In genomic region chr15:55590788-55591187, GRCh38 we compare ENCODE assay signal across 20 cellular contexts. TPM values are rescaled to one million over a fixed set of nuclear protein-coding genes. Genes with fewer than 3 reads are reported as not detected.
A peak's percentile ranks its signal among the peaks of the same experiment; 100 is the strongest.
DNase-seq lines count a peak whose midpoint lies in the region; ATAC-seq, FAIRE-seq and TF ChIP-seq lines count a peak whose summit lies in the region.
"Had no signal": no experiment of that assay in that cellular context is flagged by ENCODE, and none has a peak within 500 bp of the region (broad histone marks: within the 10 kb centered on the region; RNA-seq: fewer than 3 reads in every experiment).

No MANE protein-coding gene starts in this region.

- no peak for TF ChIP-seq EP300 in A549 (IDR thresholded peaks at IDR 0.05)
- TF ChIP-seq EP300 in K562 (IDR thresholded peaks at IDR 0.05; ENCODE audit: low read length): no peak

- TF ChIP-seq POLR2A in A549 (IDR thresholded peaks at IDR 0.05; ENCODE audit: low read length) (no peak), K562 (conservative IDR thresholded peaks at IDR 0.05) (no peak)

- WGBS in A549 (ENCODE audit: missing lambda C conversion rate): 64% methylated on average over 3 of the region's 3 CpGs
- 3% methylated on average over 3 of the region's 3 CpGs for WGBS in K562 (ENCODE audit: insufficient coverage, low coverage, missing lambda C conversion rate)

- H3K36me3 Mint-ChIP-seq in neural crest cell (ENCODE audit: low read depth): no peaks in the 10 kb centered on the region
- H3K36me3 Mint-ChIP-seq in naive thymus-derived CD4-positive, alpha-beta T cell: peaks cover 0 to 5% (median 0%) of the 10 kb centered on the region in 5 donors

- in situ Hi-C loops in K562 (cut with MboI): no loop called here

- intact Hi-C loops in K562 (cut with micrococcal nuclease): no loop called here
- intact Hi-C loops in naive thymus-derived CD4-positive, alpha-beta T cell (cut with micrococcal nuclease): no loop called here

- H3K9me2 ChIP-seq in Loucy (replicated peaks; ENCODE audit: low read depth, low read length): no peaks in the 10 kb centered on the region

- TF ChIP-seq RAD21 in A549 (conservative IDR thresholded peaks at IDR 0.05 in 1 of 2, IDR thresholded peaks at IDR 0.05 in 1 of 2) (no peak), K562 (CRISPR knock-in tag; conservative IDR thresholded peaks at IDR 0.05 in 1 of 2, IDR thresholded peaks at IDR 0.05 in 1 of 2) (no peak)

- H3K27me3 ChIP-seq in Loucy (ENCODE audit: insufficient read depth, low read length, poor library complexity, severe bottlenecking): no peaks in the 10 kb centered on the region
- peaks cover 12% of the 10 kb centered on the region in 2 experiments; a peak in 4 of 5 replicates for H3K27me3 ChIP-seq in K562 (ENCODE audit: control insufficient read depth in 2 of 2, insufficient read depth in 2 of 2, low read length in 2 of 2)
- peaks cover 4 to 11% of the 10 kb centered on the region in 2 donors for H3K27me3 ChIP-seq in naive thymus-derived CD4-positive, alpha-beta T cell (ENCODE audit: control insufficient read depth in 2 of 2, insufficient read depth in 2 of 2, low read length in 2 of 2)

- H3K4me3 ChIP-seq in A549 (no peak overlapping the region), Loucy (ENCODE audit: low read length, poor library complexity, severe bottlenecking) (no peak overlapping the region), K562 (no peak overlapping the region)
- no peak overlapping the region for H3K4me3 ChIP-seq in naive thymus-derived CD4-positive, alpha-beta T cell (ENCODE audit: low read length)
- H3K4me3 ChIP-seq: GM23338 had no signal

- no peaks in the 10 kb centered on the region for H3K79me2 ChIP-seq in Loucy (ENCODE audit: insufficient read depth, low read length)
- H3K79me2 ChIP-seq in K562 (ENCODE audit: control insufficient read depth, insufficient read depth, low read length): no peaks in the 10 kb centered on the region

- no peak overlapping the region for H3K27ac Mint-ChIP-seq in neural crest cell (ENCODE audit: unreplicated experiment)
- no peak overlapping the region for H3K27ac Mint-ChIP-seq in naive thymus-derived CD4-positive, alpha-beta T cell
- H3K27ac Mint-ChIP-seq: CD4-positive, alpha-beta memory T cell; GM23338; H9 had no signal

- no peak overlapping the region for H3K27ac ChIP-seq in A549
- H3K27ac ChIP-seq in K562 (ENCODE audit: extremely low read depth, low read depth, low read length): no peak overlapping the region
- no peak overlapping the region for H3K27ac ChIP-seq in naive thymus-derived CD4-positive, alpha-beta T cell (ENCODE audit: low read depth, low read length)

- H3K9me1 ChIP-seq in K562 (ENCODE audit: control insufficient read depth, insufficient read depth, low read length): no peaks in the 10 kb centered on the region

- no peaks in the 10 kb centered on the region for H3K9me3 ChIP-seq in A549
- H3K9me3 ChIP-seq in Loucy (ENCODE audit: insufficient read depth, low read depth, low read length): no peaks in the 10 kb centered on the region
- peaks cover 4% of the 10 kb centered on the region; the same call in 1 of the 2 replicates for H3K9me3 ChIP-seq in K562 (replicated peaks; ENCODE audit: control insufficient read depth, insufficient read depth, low read depth, low read length)
- no peaks in the 10 kb centered on the region for H3K9me3 ChIP-seq in naive thymus-derived CD4-positive, alpha-beta T cell (ENCODE audit: control insufficient read depth in 2 of 3, low read length in 3 of 3)

- no TSS peak for BruUV-seq in K562 (replicated peaks; lab: Mats Ljungman, UMichigan)

- ATAC-seq in A549 (no peak), K562 (no peak)
- no peak for ATAC-seq in naive thymus-derived CD4-positive, alpha-beta T cell
- ATAC-seq: GM23338, HCT116 had no signal

- H3K4me3 Mint-ChIP-seq in neural crest cell: peak overlapping the region; percentile 62
- no peak overlapping the region for H3K4me3 Mint-ChIP-seq in naive thymus-derived CD4-positive, alpha-beta T cell
- H3K4me3 Mint-ChIP-seq: CD4-positive, alpha-beta memory T cell; GM23338; H9 had no signal

- H3K9me3 Mint-ChIP-seq in neural crest cell: peaks cover 4% of the 10 kb centered on the region
- H3K9me3 Mint-ChIP-seq in naive thymus-derived CD4-positive, alpha-beta T cell: peaks cover 0 to 12% (median under 1%) of the 10 kb centered on the region in 11 donors

- TF ChIP-seq CTCF in A549 (IDR thresholded peaks at IDR 0.05) (no peak), Loucy (conservative IDR thresholded peaks at IDR 0.05; ENCODE audit: low read length) (no peak), K562 (IDR thresholded peaks at IDR 0.05 in 2 of 3, conservative IDR thresholded peaks at IDR 0.05 in 1 of 3; ENCODE audit: insufficient read depth in 2 of 3, low read depth in 1 of 3, low read length in 3 of 3) (no peak), neural crest cell (conservative IDR thresholded peaks at IDR 0.05) (no peak)

- no peaks in the 10 kb centered on the region for H4K20me1 ChIP-seq in Loucy (ENCODE audit: insufficient read depth, low read length, poor library complexity, severe bottlenecking)
- H4K20me1 ChIP-seq in K562 (replicated peaks; ENCODE audit: control insufficient read depth, insufficient read depth, low read length): no peaks in the 10 kb centered on the region

- CTCF ChIA-PET in A549 (lab: Yijun Ruan, JAX): interaction anchor here (0.6 kb wide), 1 partner anchor 219 kb away, joined by 3 read pairs; no protein-coding TSS in a partner anchor
- CTCF ChIA-PET in K562 (lab: Yijun Ruan, JAX; ENCODE audit: low intra/inter-chr PET ratio): no interaction called here
- CTCF ChIA-PET in naive thymus-derived CD4-positive, alpha-beta T cell (lab: Charles Lee): no interaction called here

- no peak overlapping the region for H3K4me2 ChIP-seq in A549
- peak overlapping the region; percentile 32 for H3K4me2 ChIP-seq in Loucy (ENCODE audit: low read depth, low read length, poor library complexity, severe bottlenecking)
- H3K4me2 ChIP-seq in K562 (ENCODE audit: insufficient read depth, low read length): no peak overlapping the region
- H3K4me2 ChIP-seq: GM23338 had no signal

- FAIRE-seq in A549 (lab: Jason Lieb, UNC): peak; percentile 54
- no peak for FAIRE-seq in K562 (lab: Jason Lieb, UNC)
- FAIRE-seq: GM12891, GM18507 had no signal

- POLR2A ChIA-PET in A549 (lab: Yijun Ruan, JAX) (no interaction called here), K562 (lab: Yijun Ruan, JAX) (no interaction called here)
- POLR2A ChIA-PET in naive thymus-derived CD4-positive, alpha-beta T cell (lab: Charles Lee): no interaction called here

- H3K4me1 Mint-ChIP-seq in neural crest cell: peaks cover 6% of the 10 kb centered on the region
- H3K4me1 Mint-ChIP-seq in naive thymus-derived CD4-positive, alpha-beta T cell: peaks cover 0 to 5% (median 4%) of the 10 kb centered on the region in 7 donors

- H2AFZ ChIP-seq in Loucy (ENCODE audit: low read length) (no peak overlapping the region), K562 (ENCODE audit: low read depth, low read length) (no peak overlapping the region)
- H2AFZ ChIP-seq: GM23338 had no signal

- H3K36me3 ChIP-seq in Loucy (ENCODE audit: insufficient read depth, low read length): no peaks in the 10 kb centered on the region
- no peaks in the 10 kb centered on the region for H3K36me3 ChIP-seq in K562 (ENCODE audit: control insufficient read depth, insufficient read depth, low read length)
- no peaks in the 10 kb centered on the region for H3K36me3 ChIP-seq in naive thymus-derived CD4-positive, alpha-beta T cell (ENCODE audit: control insufficient read depth in 2 of 3, insufficient read depth in 3 of 3, low read length in 3 of 3)

- DNase-seq in A549 (ENCODE audit: low read depth in 1 of 2, low spot score in 1 of 2) (no peak), K562 (ENCODE audit: extremely low read depth in 1 of 4, low spot score in 3 of 4) (no peak), neural crest cell (ENCODE audit: low read depth, low spot score) (no peak), HT-29 (ENCODE audit: low spot score) (no peak), iPS-NIHi7 (ENCODE audit: extremely low spot score) (no peak)
- DNase-seq in naive thymus-derived CD4-positive, alpha-beta T cell: no peak
- DNase-seq: 8988T; C1 segment of cervical spinal cord; Calu3; CD4-positive, alpha-beta memory T cell; COR-L47; DMS53; DMS79 treated with DMSO at 0.1 percent for 48 hours; GF-D8; H9 had no signal

- H3K27me3 Mint-ChIP-seq in neural crest cell (ENCODE audit: low read depth): no peaks in the 10 kb centered on the region
- H3K27me3 Mint-ChIP-seq in naive thymus-derived CD4-positive, alpha-beta T cell: peaks cover 31 to 40% (median 39%) of the 10 kb centered on the region in 5 donors

- H3K4me1 ChIP-seq in A549 (peaks cover 16% of the 10 kb centered on the region; the same call in 2 of the 3 replicates), Loucy (ENCODE audit: insufficient read depth, low read length, poor library complexity, severe bottlenecking) (peaks cover 13% of the 10 kb centered on the region), K562 (replicated peaks in 1 of 2; ENCODE audit: control insufficient read depth in 2 of 2, insufficient read depth in 2 of 2, low read length in 2 of 2) (peaks cover 0 to 9% of the 10 kb centered on the region in 2 experiments; a peak in 2 of 5 replicates)
- H3K4me1 ChIP-seq in naive thymus-derived CD4-positive, alpha-beta T cell (ENCODE audit: control insufficient read depth in 2 of 2, insufficient read depth in 2 of 2, low read length in 2 of 2): no peaks in the 10 kb centered on the region

- H3K9ac ChIP-seq in Loucy (ENCODE audit: low read depth, low read length, poor library complexity, severe bottlenecking): no peak overlapping the region
- H3K9ac ChIP-seq in K562 (ENCODE audit: insufficient read depth in 1 of 2, low read depth in 2 of 2, low read length in 2 of 2): no peak overlapping the region

- 0 out of 2 replicates have a peak, but pooled peaks cover 5% of the 10 kb centered on the region for H3F3A ChIP-seq in Loucy (ENCODE audit: low read depth)

RNA-seq across cellular contexts. Expression of gene PYGO1, which starts 2.6 kb away (rescaled TPM):
- polyA plus RNA-seq in A549 (2011; rRNA removed) (13.8 and 13.9 TPM in 2 replicates), A549 (2017; fragmentation: RNase III; extraction: RNeasy Plus Mini Kit Qiagen cat#74134 plus additional on column Dnase treatment) (6.1 to 6.6 TPM (median 6.3 TPM) in 3 replicates), K562 (2011; rRNA removed) (0.04 TPM in 1 of 2 replicates, not detected in the other), K562 (2014; fragmentation: Illumina TruSeq; extraction: Trizol) (not detected in 2 replicates), K562 (2014; fragmentation: Nextera tagmentation; extraction: Ambion mirVana) (under 1 TPM in 1 of 2 experiments, not detected in 1; under 0.01 TPM), K562 (2014; rRNA removed) (0.01 TPM in 1 of 2 replicates, not detected in the other)
- polyA plus RNA-seq in A549 (2012; cell fraction: cytosol; rRNA removed): 2.5 and 3.0 TPM in 2 replicates
- polyA plus RNA-seq in A549 (2012; cell fraction: nucleus; rRNA removed): 1.2 and 1.4 TPM in 2 replicates
- polyA minus RNA-seq in A549 (2011; rRNA and poly(A)+ RNA removed): 8.7 and 10.6 TPM in 2 replicates
- not detected in 2 replicates for total RNA-seq in K562 (2011; cell fraction: chromatin; rRNA removed; ENCODE audit: low replicate concordance)
- total RNA-seq in K562 (2011; cell fraction: nucleolus; rRNA removed): not detected in 2 replicates
- not detected in 2 replicates for total RNA-seq in K562 (2011; cell fraction: nucleoplasm; rRNA removed)
- total RNA-seq in K562 (2014; rRNA removed) (not detected in 2 replicates), K562 (2014; rRNA removed; fragmentation: Illumina TruSeq; extraction: Trizol) (0.04 TPM in 1 of 2 replicates, not detected in the other), K562 (2015; rRNA removed; fragmentation: Illumina TruSeq; extraction: Trizol) (not detected in 2 replicates), K562 (2021) (0.07 TPM in 1 of 2 replicates, not detected in the other), neural crest cell (32.2 and 35.4 TPM in 2 replicates)
- not detected in 2 replicates for polyA plus RNA-seq in K562 (2011; cell fraction: cytosol; rRNA removed)
- not detected in 2 replicates for polyA plus RNA-seq in K562 (2011; cell fraction: nucleus; rRNA removed)
- 0.01 TPM in 1 of 2 replicates, not detected in the other for polyA plus RNA-seq in K562 (2012)
- 0.15 TPM in 1 of 2 replicates, not detected in the other for polyA minus RNA-seq in K562 (2011; rRNA and poly(A)+ RNA removed)
- not detected in 2 replicates for polyA minus RNA-seq in K562 (2011; cell fraction: cytosol; rRNA and poly(A)+ RNA removed)
- polyA minus RNA-seq in K562 (2011; cell fraction: nucleus; rRNA and poly(A)+ RNA removed): not detected in 2 replicates
- total RNA-seq in naive thymus-derived CD4-positive, alpha-beta T cell: not detected
- polyA plus RNA-seq in naive thymus-derived CD4-positive, alpha-beta T cell: not detected
- not detected in 2 replicates for total RNA-seq in HT-29 (2014; rRNA removed; shearing (Covaris generic))
- total RNA-seq: CD4-positive, alpha-beta memory T cell had no signal
- polyA plus RNA-seq: CD4-positive, alpha-beta memory T cell had no signal

Comparison
In these comparisons a context has a peak if more than half of its experiments do, and no peak if none do; other contexts are left out.
1. RNA of gene PYGO1, which starts 2.6 kb away (total RNA-seq): 32.2 to 35.4 TPM in neural crest cell; 0.04 to 0.07 TPM in K562, not detected in naive thymus-derived CD4-positive, alpha-beta T cell and not detected in HT-29; every median in the first group is over 10 times any median in the second.
2. Of the 35 proteins assayed by ChIP-seq in both K562 and A549: peak only in K562: none; only in A549: MAFK; in both: none; in neither: 34.